ENCODE assay signal across 1 cellular context in the genomic region with DNA sequence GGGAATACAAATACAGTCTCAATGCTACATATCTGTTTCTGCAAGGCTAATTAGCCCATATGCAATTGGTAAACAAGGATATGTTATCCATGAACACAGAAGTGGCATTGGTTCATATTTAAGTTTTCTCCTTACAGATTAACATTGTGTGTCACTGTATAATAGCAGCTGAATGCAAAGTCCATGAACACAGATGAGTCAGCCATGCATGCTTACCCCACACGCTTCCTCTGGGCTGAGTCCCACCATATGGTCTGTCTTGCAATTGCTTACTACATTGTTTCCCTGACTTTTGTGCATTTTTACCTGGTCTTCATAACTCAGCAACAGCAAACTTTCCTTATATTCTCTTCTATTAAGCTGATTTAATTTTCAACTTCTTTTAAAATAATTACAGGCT.
TF ChIP-seq lines count a peak whose summit lies in the region.

No MANE protein-coding gene starts in this region.

TF ChIP-seq in HepG2, 621 proteins besides CTCF, POLR2A, EP300 and RAD21 (continued from another document):
- TF ChIP-seq, protein P1, sequence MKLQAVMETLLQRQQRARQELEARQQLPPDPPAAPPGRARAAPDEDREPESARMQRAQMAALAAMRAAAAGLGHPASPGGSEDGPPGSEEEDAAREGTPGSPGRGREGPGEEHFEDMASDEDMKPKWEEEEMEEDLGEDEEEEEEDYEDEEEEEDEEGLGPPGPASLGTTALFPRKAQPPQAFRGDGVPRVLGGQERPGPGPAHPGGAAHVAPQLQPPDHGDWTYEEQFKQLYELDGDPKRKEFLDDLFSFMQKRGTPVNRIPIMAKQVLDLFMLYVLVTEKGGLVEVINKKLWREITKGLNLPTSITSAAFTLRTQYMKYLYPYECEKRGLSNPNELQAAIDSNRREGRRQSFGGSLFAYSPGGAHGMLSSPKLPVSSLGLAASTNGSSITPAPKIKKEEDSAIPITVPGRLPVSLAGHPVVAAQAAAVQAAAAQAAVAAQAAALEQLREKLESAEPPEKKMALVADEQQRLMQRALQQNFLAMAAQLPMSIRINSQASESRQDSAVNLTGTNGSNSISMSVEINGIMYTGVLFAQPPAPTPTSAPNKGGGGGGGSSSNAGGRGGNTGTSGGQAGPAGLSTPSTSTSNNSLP (IDR thresholded peaks at IDR 0.05; ENCODE audit: low read depth, low read length) = peak; percentile 54; the same call in 1 of the 2 replicates
- TF ChIP-seq ZNF629 (CRISPR knock-in tag; conservative IDR thresholded peaks at IDR 0.05) (peak; percentile 50; the same call in 1 of the 2 replicates), NCOR1 (IDR thresholded peaks at IDR 0.05; ENCODE audit: borderline replicate concordance, low read length) (0 out of 2 replicates have a peak, but pooled peaks have one; percentile 26), FOXK1 (CRISPR knock-in tag; IDR thresholded peaks at IDR 0.05; ENCODE audit: borderline replicate concordance, low read depth) (peak; percentile 40; the same call in 1 of the 2 replicates), FOXP1 (IDR thresholded peaks at IDR 0.05) (no peak), FOXP1 (CRISPR knock-in tag; IDR thresholded peaks at IDR 0.05) (peak; percentile 42; the same call in 1 of the 2 replicates), TEAD3 (CRISPR knock-in tag; optimal IDR thresholded peaks at IDR 0.05; ENCODE audit: borderline replicate concordance) (peak; percentile 47), MIER3 (CRISPR knock-in tag; IDR thresholded peaks at IDR 0.05; ENCODE audit: borderline replicate concordance) (0 out of 2 replicates have a peak, but pooled peaks have one; percentile 23), FOXA3 (CRISPR knock-in tag; IDR thresholded peaks at IDR 0.05) (peak; percentile 28; the same call in 1 of the 2 replicates), GATAD2A (CRISPR knock-in tag; IDR thresholded peaks at IDR 0.05) (0 out of 2 replicates have a peak, but pooled peaks have one; percentile 41), CEBPG (CRISPR knock-in tag; IDR thresholded peaks at IDR 0.05) (peak; percentile 15; the same call in 1 of the 2 replicates), SAP130 (CRISPR knock-in tag; IDR thresholded peaks at IDR 0.05; ENCODE audit: low read depth) (peak; percentile 53; the same call in 1 of the 2 replicates), ZNF33A (CRISPR knock-in tag; IDR thresholded peaks at IDR 0.05; ENCODE audit: borderline replicate concordance) (no peak), HNF4A (CRISPR knock-in tag; IDR thresholded peaks at IDR 0.05) (peak; percentile 17; the same call in 1 of the 2 replicates), ZNF775 (CRISPR knock-in tag; IDR thresholded peaks at IDR 0.05; ENCODE audit: borderline replicate concordance) (no peak), HNF4G (IDR thresholded peaks at IDR 0.05; ENCODE audit: borderline replicate concordance, low read depth, low read length) (peak; percentile 33; the same call in 1 of the 2 replicates), HNF4G (CRISPR knock-in tag; IDR thresholded peaks at IDR 0.05; ENCODE audit: borderline replicate concordance, low read depth) (no peak), FOSL2 (CRISPR knock-in tag; IDR thresholded peaks at IDR 0.05) (peak; percentile 95), MAFF (IDR thresholded peaks at IDR 0.05; ENCODE audit: low read depth, low read length) (0 out of 2 replicates have a peak, but pooled peaks have one; percentile 31), FOSL1 (CRISPR knock-in tag; IDR thresholded peaks at IDR 0.05; ENCODE audit: borderline replicate concordance) (peak; percentile 45; the same call in 1 of the 2 replicates), ELF3 (CRISPR knock-in tag; IDR thresholded peaks at IDR 0.05) (0 out of 2 replicates have a peak, but pooled peaks have one; percentile 36)
- TF ChIP-seq, protein P2, sequence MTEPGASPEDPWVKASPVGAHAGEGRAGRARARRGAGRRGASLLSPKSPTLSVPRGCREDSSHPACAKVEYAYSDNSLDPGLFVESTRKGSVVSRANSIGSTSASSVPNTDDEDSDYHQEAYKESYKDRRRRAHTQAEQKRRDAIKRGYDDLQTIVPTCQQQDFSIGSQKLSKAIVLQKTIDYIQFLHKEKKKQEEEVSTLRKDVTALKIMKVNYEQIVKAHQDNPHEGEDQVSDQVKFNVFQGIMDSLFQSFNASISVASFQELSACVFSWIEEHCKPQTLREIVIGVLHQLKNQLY (CRISPR knock-in tag; IDR thresholded peaks at IDR 0.05) = 0 out of 2 replicates have a peak, but pooled peaks have one; percentile 29
- TF ChIP-seq, protein P3, sequence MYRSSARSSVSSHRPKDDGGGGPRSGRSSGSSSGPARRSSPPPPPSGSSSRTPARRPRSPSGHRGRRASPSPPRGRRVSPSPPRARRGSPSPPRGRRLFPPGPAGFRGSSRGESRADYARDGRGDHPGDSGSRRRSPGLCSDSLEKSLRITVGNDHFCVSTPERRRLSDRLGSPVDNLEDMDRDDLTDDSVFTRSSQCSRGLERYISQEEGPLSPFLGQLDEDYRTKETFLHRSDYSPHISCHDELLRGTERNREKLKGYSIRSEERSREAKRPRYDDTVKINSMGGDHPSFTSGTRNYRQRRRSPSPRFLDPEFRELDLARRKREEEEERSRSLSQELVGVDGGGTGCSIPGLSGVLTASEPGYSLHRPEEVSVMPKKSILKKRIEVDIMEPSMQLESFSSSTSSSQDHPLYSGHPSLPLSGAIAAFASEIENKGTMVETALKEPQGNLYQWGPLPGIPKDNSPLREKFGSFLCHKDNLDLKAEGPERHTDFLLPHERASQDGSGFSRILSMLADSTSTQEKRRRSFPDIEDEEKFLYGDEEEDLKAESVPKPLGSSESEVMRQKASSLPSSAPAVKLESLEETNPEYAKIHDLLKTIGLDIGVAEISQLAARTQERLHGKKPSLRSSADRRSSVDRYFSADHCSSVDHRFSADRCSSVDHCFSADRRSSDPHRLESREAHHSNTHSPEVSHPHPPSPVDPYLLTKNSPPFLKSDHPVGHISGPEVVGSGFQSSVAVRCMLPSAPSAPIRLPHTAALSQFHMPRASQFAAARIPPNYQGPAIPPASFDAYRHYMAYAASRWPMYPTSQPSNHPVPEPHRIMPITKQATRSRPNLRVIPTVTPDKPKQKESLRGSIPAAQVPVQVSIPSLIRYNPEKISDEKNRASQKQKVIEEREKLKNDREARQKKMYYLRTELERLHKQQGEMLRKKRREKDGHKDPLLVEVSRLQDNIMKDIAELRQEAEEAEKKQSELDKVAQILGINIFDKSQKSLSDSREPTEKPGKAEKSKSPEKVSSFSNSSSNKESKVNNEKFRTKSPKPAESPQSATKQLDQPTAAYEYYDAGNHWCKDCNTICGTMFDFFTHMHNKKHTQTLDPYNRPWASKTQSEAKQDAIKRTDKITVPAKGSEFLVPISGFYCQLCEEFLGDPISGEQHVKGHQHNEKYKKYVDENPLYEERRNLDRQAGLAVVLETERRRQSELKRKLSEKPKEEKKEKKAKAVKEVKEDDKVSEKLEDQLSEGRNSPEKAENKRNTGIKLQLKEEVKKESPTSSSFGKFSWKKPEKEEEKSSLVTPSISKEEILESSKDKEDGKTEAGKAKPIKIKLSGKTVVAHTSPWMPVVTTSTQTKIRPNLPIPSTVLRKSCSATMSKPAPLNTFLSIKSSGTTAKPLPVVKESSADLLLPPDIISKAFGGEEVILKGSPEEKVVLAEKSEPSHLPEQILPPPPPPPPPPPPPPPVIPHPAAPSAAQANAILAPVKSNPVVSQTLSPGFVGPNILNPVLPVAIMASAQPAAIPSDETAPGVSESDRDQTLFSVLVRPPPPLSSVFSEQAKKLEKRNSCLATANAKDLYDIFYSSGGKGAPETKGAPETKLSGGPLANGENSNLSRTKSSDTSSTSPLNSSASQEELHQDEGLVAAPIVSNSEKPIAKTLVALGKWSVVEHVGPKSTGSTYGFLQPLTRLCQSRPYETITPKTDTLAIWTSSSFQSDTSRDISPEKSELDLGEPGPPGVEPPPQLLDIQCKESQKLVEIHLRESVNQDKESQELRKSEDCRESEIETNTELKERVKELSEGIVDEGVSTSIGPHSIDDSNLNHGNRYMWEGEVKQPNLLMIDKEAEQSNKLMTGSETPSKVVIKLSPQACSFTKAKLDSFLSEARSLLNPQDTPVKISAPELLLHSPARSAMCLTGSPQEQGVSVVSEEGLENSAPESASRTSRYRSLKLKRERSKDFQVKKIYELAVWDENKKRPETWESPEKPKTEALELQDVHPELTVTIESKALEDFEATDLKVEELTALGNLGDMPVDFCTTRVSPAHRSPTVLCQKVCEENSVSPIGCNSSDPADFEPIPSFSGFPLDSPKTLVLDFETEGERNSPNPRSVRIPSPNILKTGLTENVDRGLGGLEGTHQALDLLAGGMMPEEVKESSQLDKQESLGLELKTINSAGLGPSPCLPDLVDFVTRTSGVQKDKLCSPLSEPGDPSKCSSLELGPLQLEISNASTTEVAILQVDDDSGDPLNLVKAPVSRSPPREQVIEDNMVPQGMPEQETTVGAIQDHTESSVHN (CRISPR knock-in tag; IDR thresholded peaks at IDR 0.05) = no peak
- TF ChIP-seq, protein P4, sequence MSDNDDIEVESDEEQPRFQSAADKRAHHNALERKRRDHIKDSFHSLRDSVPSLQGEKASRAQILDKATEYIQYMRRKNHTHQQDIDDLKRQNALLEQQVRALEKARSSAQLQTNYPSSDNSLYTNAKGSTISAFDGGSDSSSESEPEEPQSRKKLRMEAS (IDR thresholded peaks at IDR 0.05) = peak; percentile 45; the same call in 1 of the 2 replicates
- TF ChIP-seq, protein P5, sequence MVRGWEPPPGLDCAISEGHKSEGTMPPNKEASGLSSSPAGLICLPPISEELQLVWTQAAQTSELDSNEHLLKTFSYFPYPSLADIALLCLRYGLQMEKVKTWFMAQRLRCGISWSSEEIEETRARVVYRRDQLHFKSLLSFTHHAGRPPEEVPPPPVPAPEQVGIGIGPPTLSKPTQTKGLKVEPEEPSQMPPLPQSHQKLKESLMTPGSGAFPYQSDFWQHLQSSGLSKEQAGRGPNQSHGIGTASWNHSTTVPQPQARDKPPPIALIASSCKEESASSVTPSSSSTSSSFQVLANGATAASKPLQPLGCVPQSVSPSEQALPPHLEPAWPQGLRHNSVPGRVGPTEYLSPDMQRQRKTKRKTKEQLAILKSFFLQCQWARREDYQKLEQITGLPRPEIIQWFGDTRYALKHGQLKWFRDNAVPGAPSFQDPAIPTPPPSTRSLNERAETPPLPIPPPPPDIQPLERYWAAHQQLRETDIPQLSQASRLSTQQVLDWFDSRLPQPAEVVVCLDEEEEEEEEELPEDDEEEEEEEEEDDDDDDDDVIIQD (CRISPR knock-in tag; IDR thresholded peaks at IDR 0.05; ENCODE audit: low read depth) = peak; percentile 34; the same call in 1 of the 2 replicates
- TF ChIP-seq, protein P6, sequence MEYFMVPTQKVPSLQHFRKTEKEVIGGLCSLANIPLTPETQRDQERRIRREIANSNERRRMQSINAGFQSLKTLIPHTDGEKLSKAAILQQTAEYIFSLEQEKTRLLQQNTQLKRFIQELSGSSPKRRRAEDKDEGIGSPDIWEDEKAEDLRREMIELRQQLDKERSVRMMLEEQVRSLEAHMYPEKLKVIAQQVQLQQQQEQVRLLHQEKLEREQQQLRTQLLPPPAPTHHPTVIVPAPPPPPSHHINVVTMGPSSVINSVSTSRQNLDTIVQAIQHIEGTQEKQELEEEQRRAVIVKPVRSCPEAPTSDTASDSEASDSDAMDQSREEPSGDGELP (IDR thresholded peaks at IDR 0.05; ENCODE audit: borderline replicate concordance, low read depth) = peak; percentile 24; the same call in 1 of the 2 replicates
- TF ChIP-seq, protein P7, sequence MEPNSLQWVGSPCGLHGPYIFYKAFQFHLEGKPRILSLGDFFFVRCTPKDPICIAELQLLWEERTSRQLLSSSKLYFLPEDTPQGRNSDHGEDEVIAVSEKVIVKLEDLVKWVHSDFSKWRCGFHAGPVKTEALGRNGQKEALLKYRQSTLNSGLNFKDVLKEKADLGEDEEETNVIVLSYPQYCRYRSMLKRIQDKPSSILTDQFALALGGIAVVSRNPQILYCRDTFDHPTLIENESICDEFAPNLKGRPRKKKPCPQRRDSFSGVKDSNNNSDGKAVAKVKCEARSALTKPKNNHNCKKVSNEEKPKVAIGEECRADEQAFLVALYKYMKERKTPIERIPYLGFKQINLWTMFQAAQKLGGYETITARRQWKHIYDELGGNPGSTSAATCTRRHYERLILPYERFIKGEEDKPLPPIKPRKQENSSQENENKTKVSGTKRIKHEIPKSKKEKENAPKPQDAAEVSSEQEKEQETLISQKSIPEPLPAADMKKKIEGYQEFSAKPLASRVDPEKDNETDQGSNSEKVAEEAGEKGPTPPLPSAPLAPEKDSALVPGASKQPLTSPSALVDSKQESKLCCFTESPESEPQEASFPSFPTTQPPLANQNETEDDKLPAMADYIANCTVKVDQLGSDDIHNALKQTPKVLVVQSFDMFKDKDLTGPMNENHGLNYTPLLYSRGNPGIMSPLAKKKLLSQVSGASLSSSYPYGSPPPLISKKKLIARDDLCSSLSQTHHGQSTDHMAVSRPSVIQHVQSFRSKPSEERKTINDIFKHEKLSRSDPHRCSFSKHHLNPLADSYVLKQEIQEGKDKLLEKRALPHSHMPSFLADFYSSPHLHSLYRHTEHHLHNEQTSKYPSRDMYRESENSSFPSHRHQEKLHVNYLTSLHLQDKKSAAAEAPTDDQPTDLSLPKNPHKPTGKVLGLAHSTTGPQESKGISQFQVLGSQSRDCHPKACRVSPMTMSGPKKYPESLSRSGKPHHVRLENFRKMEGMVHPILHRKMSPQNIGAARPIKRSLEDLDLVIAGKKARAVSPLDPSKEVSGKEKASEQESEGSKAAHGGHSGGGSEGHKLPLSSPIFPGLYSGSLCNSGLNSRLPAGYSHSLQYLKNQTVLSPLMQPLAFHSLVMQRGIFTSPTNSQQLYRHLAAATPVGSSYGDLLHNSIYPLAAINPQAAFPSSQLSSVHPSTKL (CRISPR knock-in tag; IDR thresholded peaks at IDR 0.05) = peak; percentile 68
- TF ChIP-seq, protein P8, sequence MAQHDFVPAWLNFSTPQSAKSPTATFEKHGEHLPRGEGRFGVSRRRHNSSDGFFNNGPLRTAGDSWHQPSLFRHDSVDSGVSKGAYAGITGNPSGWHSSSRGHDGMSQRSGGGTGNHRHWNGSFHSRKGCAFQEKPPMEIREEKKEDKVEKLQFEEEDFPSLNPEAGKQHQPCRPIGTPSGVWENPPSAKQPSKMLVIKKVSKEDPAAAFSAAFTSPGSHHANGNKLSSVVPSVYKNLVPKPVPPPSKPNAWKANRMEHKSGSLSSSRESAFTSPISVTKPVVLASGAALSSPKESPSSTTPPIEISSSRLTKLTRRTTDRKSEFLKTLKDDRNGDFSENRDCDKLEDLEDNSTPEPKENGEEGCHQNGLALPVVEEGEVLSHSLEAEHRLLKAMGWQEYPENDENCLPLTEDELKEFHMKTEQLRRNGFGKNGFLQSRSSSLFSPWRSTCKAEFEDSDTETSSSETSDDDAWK (CRISPR knock-in tag; IDR thresholded peaks at IDR 0.05) = no peak
